In genomic region chr1:153056111-153056510, GRCh38 we compare ENCODE assay signal across 23 cellular contexts. TPM values are rescaled to one million over a fixed set of nuclear protein-coding genes. Genes with fewer than 3 reads are reported as not detected.
"Had no signal": no experiment of that assay in that cellular context is flagged by ENCODE, and none has a peak within 500 bp of the region (broad histone marks: within the 10 kb centered on the region; RNA-seq: fewer than 3 reads in every experiment).

No MANE protein-coding gene starts in this region.

RNA-seq across cellular contexts. Expression of gene SPRR2A, which starts 1.2 kb away (rescaled TPM):
- total RNA-seq: activated B cell treated with CpG ODN at 0.5 μM for 24 hours; activated CD4-positive, alpha-beta memory T cell treated with anti-CD3 and anti-CD28 coated beads for 36 hours; activated CD4-positive, alpha-beta T cell treated with anti-CD3 and anti-CD28 coated beads, Interleukin-2, amount 10 ng/mL, durations not matched to agents 24 days and 14 days; activated CD8-positive, alpha-beta memory T cell treated with anti-CD3 and anti-CD28 coated beads for 36 hours; activated CD8-positive, alpha-beta T cell treated with anti-CD3 and anti-CD28 coated beads for 36 hours; activated naive CD4-positive, alpha-beta T cell treated with anti-CD3 and anti-CD28 coated beads for 36 hours; activated naive CD4-positive, alpha-beta T cell treated with anti-CD3 and anti-CD28 coated beads, Interleukin-2, amount 50 U/mL, for 72 hours; activated naive CD8-positive, alpha-beta T cell treated with anti-CD3 and anti-CD28 coated beads for 36 hours; activated T-cell treated with anti-CD3 and anti-CD28 coated beads, Interleukin-2, amount 50 U/mL, for 4 hours; activated T-cell treated with anti-CD3 and anti-CD28 coated beads, Interleukin-2, amount 50 U/mL, for 72 hours; activated T-helper 1 cell treated with anti-CD3 and anti-CD28 coated beads, Interleukin-12 subunit alpha, Interleukin-12 subunit beta, Interleukin-2, Interleukin-4 antibody, amounts not matched to agents 30 ng/mL and 10 ng/mL and 1 ng/mL, durations not matched to agents 14 hours and 24 hours and 36 hours; activated T-helper 17 cell treated with anti-CD3 and anti-CD28 coated beads, Interleukin-2, amount 50 U/mL, for 72 hours; adrenal gland; aorta; astrocyte; body of pancreas; breast epithelium; cardiac septum; cerebellum; T-cell; T-helper 1 cell treated with Interleukin-12 subunit alpha and Interleukin-12 subunit beta and Interleukin-4 antibody, amounts not matched to agents 30 ng/mL and 1 ng/mL, for 36 hours; T-helper 17 cell; T-helper 2 cell treated with Interferon-gamma antibody and Interleukin-4, amounts not matched to agents 100 ng/mL and 5 ng/mL, for 36 hours had no signal

RNA-seq across cellular contexts. Expression of gene SPRR2D, which starts 15.2 kb away (rescaled TPM):
- total RNA-seq: activated B cell treated with CpG ODN at 0.5 μM for 24 hours; activated CD4-positive, alpha-beta memory T cell treated with anti-CD3 and anti-CD28 coated beads for 36 hours; activated CD4-positive, alpha-beta T cell treated with anti-CD3 and anti-CD28 coated beads, Interleukin-2, amount 10 ng/mL, durations not matched to agents 24 days and 14 days; activated CD8-positive, alpha-beta memory T cell treated with anti-CD3 and anti-CD28 coated beads for 36 hours; activated CD8-positive, alpha-beta T cell treated with anti-CD3 and anti-CD28 coated beads for 36 hours; activated naive CD4-positive, alpha-beta T cell treated with anti-CD3 and anti-CD28 coated beads for 36 hours; activated naive CD4-positive, alpha-beta T cell treated with anti-CD3 and anti-CD28 coated beads, Interleukin-2, amount 50 U/mL, for 72 hours; activated naive CD8-positive, alpha-beta T cell treated with anti-CD3 and anti-CD28 coated beads for 36 hours; activated T-cell treated with anti-CD3 and anti-CD28 coated beads, Interleukin-2, amount 50 U/mL, for 4 hours; activated T-cell treated with anti-CD3 and anti-CD28 coated beads, Interleukin-2, amount 50 U/mL, for 72 hours; activated T-helper 1 cell treated with anti-CD3 and anti-CD28 coated beads, Interleukin-12 subunit alpha, Interleukin-12 subunit beta, Interleukin-2, Interleukin-4 antibody, amounts not matched to agents 30 ng/mL and 10 ng/mL and 1 ng/mL, durations not matched to agents 14 hours and 24 hours and 36 hours; activated T-helper 17 cell treated with anti-CD3 and anti-CD28 coated beads, Interleukin-2, amount 50 U/mL, for 72 hours; adrenal gland; aorta; body of pancreas; breast epithelium; cardiac septum; cerebellum; T-cell; T-helper 1 cell treated with Interleukin-12 subunit alpha and Interleukin-12 subunit beta and Interleukin-4 antibody, amounts not matched to agents 30 ng/mL and 1 ng/mL, for 36 hours; T-helper 17 cell; T-helper 2 cell treated with Interferon-gamma antibody and Interleukin-4, amounts not matched to agents 100 ng/mL and 5 ng/mL, for 36 hours had no signal

RNA-seq across cellular contexts. Expression of gene SPRR2B, which starts 15.3 kb away (rescaled TPM):
- total RNA-seq: activated B cell treated with CpG ODN at 0.5 μM for 24 hours; activated CD4-positive, alpha-beta memory T cell treated with anti-CD3 and anti-CD28 coated beads for 36 hours; activated CD4-positive, alpha-beta T cell treated with anti-CD3 and anti-CD28 coated beads, Interleukin-2, amount 10 ng/mL, durations not matched to agents 24 days and 14 days; activated CD8-positive, alpha-beta memory T cell treated with anti-CD3 and anti-CD28 coated beads for 36 hours; activated CD8-positive, alpha-beta T cell treated with anti-CD3 and anti-CD28 coated beads for 36 hours; activated naive CD4-positive, alpha-beta T cell treated with anti-CD3 and anti-CD28 coated beads for 36 hours; activated naive CD4-positive, alpha-beta T cell treated with anti-CD3 and anti-CD28 coated beads, Interleukin-2, amount 50 U/mL, for 72 hours; activated naive CD8-positive, alpha-beta T cell treated with anti-CD3 and anti-CD28 coated beads for 36 hours; activated T-cell treated with anti-CD3 and anti-CD28 coated beads, Interleukin-2, amount 50 U/mL, for 4 hours; activated T-cell treated with anti-CD3 and anti-CD28 coated beads, Interleukin-2, amount 50 U/mL, for 72 hours; activated T-helper 1 cell treated with anti-CD3 and anti-CD28 coated beads, Interleukin-12 subunit alpha, Interleukin-12 subunit beta, Interleukin-2, Interleukin-4 antibody, amounts not matched to agents 30 ng/mL and 10 ng/mL and 1 ng/mL, durations not matched to agents 14 hours and 24 hours and 36 hours; activated T-helper 17 cell treated with anti-CD3 and anti-CD28 coated beads, Interleukin-2, amount 50 U/mL, for 72 hours; adrenal gland; aorta; astrocyte; body of pancreas; breast epithelium; cardiac septum; cerebellum; T-cell; T-helper 1 cell treated with Interleukin-12 subunit alpha and Interleukin-12 subunit beta and Interleukin-4 antibody, amounts not matched to agents 30 ng/mL and 1 ng/mL, for 36 hours; T-helper 17 cell; T-helper 2 cell treated with Interferon-gamma antibody and Interleukin-4, amounts not matched to agents 100 ng/mL and 5 ng/mL, for 36 hours had no signal
- polyA plus RNA-seq: adrenal gland, aorta had no signal

RNA-seq across cellular contexts. Expression of gene SPRR1B, which starts 25.1 kb away (rescaled TPM):
- total RNA-seq: activated B cell treated with CpG ODN at 0.5 μM for 24 hours; activated CD4-positive, alpha-beta memory T cell treated with anti-CD3 and anti-CD28 coated beads for 36 hours; activated CD4-positive, alpha-beta T cell treated with anti-CD3 and anti-CD28 coated beads, Interleukin-2, amount 10 ng/mL, durations not matched to agents 24 days and 14 days; activated CD8-positive, alpha-beta memory T cell treated with anti-CD3 and anti-CD28 coated beads for 36 hours; activated CD8-positive, alpha-beta T cell treated with anti-CD3 and anti-CD28 coated beads for 36 hours; activated naive CD4-positive, alpha-beta T cell treated with anti-CD3 and anti-CD28 coated beads for 36 hours; activated naive CD4-positive, alpha-beta T cell treated with anti-CD3 and anti-CD28 coated beads, Interleukin-2, amount 50 U/mL, for 72 hours; activated naive CD8-positive, alpha-beta T cell treated with anti-CD3 and anti-CD28 coated beads for 36 hours; activated T-cell treated with anti-CD3 and anti-CD28 coated beads, Interleukin-2, amount 50 U/mL, for 4 hours; activated T-cell treated with anti-CD3 and anti-CD28 coated beads, Interleukin-2, amount 50 U/mL, for 72 hours; activated T-helper 1 cell treated with anti-CD3 and anti-CD28 coated beads, Interleukin-12 subunit alpha, Interleukin-12 subunit beta, Interleukin-2, Interleukin-4 antibody, amounts not matched to agents 30 ng/mL and 10 ng/mL and 1 ng/mL, durations not matched to agents 14 hours and 24 hours and 36 hours; activated T-helper 17 cell treated with anti-CD3 and anti-CD28 coated beads, Interleukin-2, amount 50 U/mL, for 72 hours; aorta; body of pancreas; breast epithelium; cardiac septum; cerebellum; T-cell; T-helper 1 cell treated with Interleukin-12 subunit alpha and Interleukin-12 subunit beta and Interleukin-4 antibody, amounts not matched to agents 30 ng/mL and 1 ng/mL, for 36 hours; T-helper 17 cell; T-helper 2 cell treated with Interferon-gamma antibody and Interleukin-4, amounts not matched to agents 100 ng/mL and 5 ng/mL, for 36 hours had no signal

RNA-seq across cellular contexts. Expression of gene SPRR2E, which starts 38.2 kb away (rescaled TPM):
- total RNA-seq: activated B cell treated with CpG ODN at 0.5 μM for 24 hours; activated CD4-positive, alpha-beta memory T cell treated with anti-CD3 and anti-CD28 coated beads for 36 hours; activated CD4-positive, alpha-beta T cell treated with anti-CD3 and anti-CD28 coated beads, Interleukin-2, amount 10 ng/mL, durations not matched to agents 24 days and 14 days; activated CD8-positive, alpha-beta memory T cell treated with anti-CD3 and anti-CD28 coated beads for 36 hours; activated CD8-positive, alpha-beta T cell treated with anti-CD3 and anti-CD28 coated beads for 36 hours; activated naive CD4-positive, alpha-beta T cell treated with anti-CD3 and anti-CD28 coated beads for 36 hours; activated naive CD4-positive, alpha-beta T cell treated with anti-CD3 and anti-CD28 coated beads, Interleukin-2, amount 50 U/mL, for 72 hours; activated naive CD8-positive, alpha-beta T cell treated with anti-CD3 and anti-CD28 coated beads for 36 hours; activated T-cell treated with anti-CD3 and anti-CD28 coated beads, Interleukin-2, amount 50 U/mL, for 4 hours; activated T-cell treated with anti-CD3 and anti-CD28 coated beads, Interleukin-2, amount 50 U/mL, for 72 hours; activated T-helper 1 cell treated with anti-CD3 and anti-CD28 coated beads, Interleukin-12 subunit alpha, Interleukin-12 subunit beta, Interleukin-2, Interleukin-4 antibody, amounts not matched to agents 30 ng/mL and 10 ng/mL and 1 ng/mL, durations not matched to agents 14 hours and 24 hours and 36 hours; activated T-helper 17 cell treated with anti-CD3 and anti-CD28 coated beads, Interleukin-2, amount 50 U/mL, for 72 hours; adrenal gland; aorta; astrocyte; body of pancreas; breast epithelium; cardiac septum; cerebellum; T-cell; T-helper 1 cell treated with Interleukin-12 subunit alpha and Interleukin-12 subunit beta and Interleukin-4 antibody, amounts not matched to agents 30 ng/mL and 1 ng/mL, for 36 hours; T-helper 17 cell; T-helper 2 cell treated with Interferon-gamma antibody and Interleukin-4, amounts not matched to agents 100 ng/mL and 5 ng/mL, for 36 hours had no signal
